16 cellular contexts compared by ENCODE assay signal in the genomic region with DNA sequence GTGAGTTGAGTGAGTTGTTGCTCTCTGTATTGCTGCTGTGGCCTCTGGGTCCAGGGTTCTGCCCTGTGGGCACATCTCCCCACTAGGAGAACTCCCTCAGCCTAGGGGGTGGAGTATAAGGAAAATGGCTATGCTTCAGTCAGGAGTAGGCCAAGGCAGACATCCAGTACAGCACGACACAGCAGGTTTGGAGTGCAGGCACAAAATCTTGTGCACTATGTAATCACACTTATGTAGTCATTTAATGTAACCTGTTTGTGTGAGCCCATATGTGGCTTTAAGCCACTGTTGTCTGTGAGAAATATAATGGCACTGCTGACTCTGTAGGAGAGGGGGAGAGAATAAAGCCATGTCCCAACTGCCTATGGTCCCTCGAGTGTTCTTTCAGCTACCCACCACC.
"Had no signal": no experiment of that assay in that cellular context is flagged by ENCODE, and none has a peak within 500 bp of the region (broad histone marks: within the 10 kb centered on the region; RNA-seq: fewer than 3 reads in every experiment).

No MANE protein-coding gene starts in this region.

- H3K4me3 Mint-ChIP-seq: naive thymus-derived CD8-positive, alpha-beta T cell had no signal

- H3K27ac ChIP-seq: lower lobe of right lung, VCaP had no signal

- H3K9me3 ChIP-seq: breast epithelium, lower lobe of right lung had no signal

- DNase-seq: activated CD4-positive, CD25-positive, alpha-beta regulatory T cell treated with anti-CD3 and anti-CD28 coated beads, Interleukin-2, amount 50 U/mL, for 72 hours; activated CD8-positive, alpha-beta memory T cell treated with anti-CD3 and anti-CD28 coated beads, Interleukin-2, amount 50 U/mL, for 4 hours; activated gamma-delta T cell treated with Interleukin-2 at 50 U/mL for 16 hours; activated T-cell treated with anti-CD3 and anti-CD28 coated beads, Interleukin-2, amount 50 U/mL, for 72 hours; cortex of kidney; foreskin melanocyte; glutamatergic neuron; hypothalamus; islet precursor cell; lower lobe of right lung; naive thymus-derived CD8-positive, alpha-beta T cell; retina; stimulated activated naive CD4-positive, alpha-beta T cell treated with Interleukin-2 at 50 U/mL for 16 hours; trophoblast cell had no signal

- H3K27me3 Mint-ChIP-seq: naive thymus-derived CD8-positive, alpha-beta T cell had no signal

- H3K36me3 ChIP-seq: breast epithelium, lower lobe of right lung had no signal

- H3K27me3 ChIP-seq: breast epithelium had no signal

- H3K4me3 ChIP-seq: breast epithelium, lower lobe of right lung had no signal

- ATAC-seq: activated T-cell treated with anti-CD3 and anti-CD28 coated beads, Interleukin-2, amount 50 U/mL, for 72 hours; lower lobe of right lung; naive thymus-derived CD8-positive, alpha-beta T cell had no signal
